In genomic region chr5:137833463-137833862, GRCh38 we compare ENCODE assay signal across 9 cellular contexts. TPM values are rescaled to one million over a fixed set of nuclear protein-coding genes. Genes with fewer than 3 reads are reported as not detected.
A peak's percentile ranks its signal among the peaks of the same experiment; 100 is the strongest.
DNase-seq lines count a peak whose midpoint lies in the region; ATAC-seq, FAIRE-seq and TF ChIP-seq lines count a peak whose summit lies in the region.
"Had no signal": no experiment of that assay in that cellular context is flagged by ENCODE, and none has a peak within 500 bp of the region (broad histone marks: within the 10 kb centered on the region; RNA-seq: fewer than 3 reads in every experiment).

No MANE protein-coding gene starts in this region.

- no peak overlapping the region for H3K4me3 Mint-ChIP-seq in Calu3 (ENCODE audit: low read depth, unreplicated experiment)

- H3K27ac Mint-ChIP-seq in Calu3 (ENCODE audit: unreplicated experiment), result peak overlapping the region; percentile 45

- H3K36me3 ChIP-seq in HUES64 (ENCODE audit: insufficient read depth, low read length) (no peaks in the 10 kb centered on the region), K562 (ENCODE audit: control insufficient read depth, insufficient read depth, low read length) (no peaks in the 10 kb centered on the region), mesenchymal stem cell (ENCODE audit: control insufficient read depth in 1 of 2, insufficient read depth in 2 of 2, low read depth in 1 of 2, low read length in 2 of 2) (no peaks in the 10 kb centered on the region)

- no peak overlapping the region for H2BK15ac ChIP-seq in mesenchymal stem cell (ENCODE audit: low read depth, poor library complexity, severe bottlenecking)

- H3K4me1 Mint-ChIP-seq in Calu3 (ENCODE audit: low read depth, unreplicated experiment), result peaks cover 41% of the 10 kb centered on the region

- BruUV-seq in Calu3 (replicated peaks; lab: Mats Ljungman, UMichigan) (no TSS peak), K562 (replicated peaks; lab: Mats Ljungman, UMichigan) (no TSS peak)

- H3K4me3 ChIP-seq in HUES64 (ENCODE audit: low read length), result no peak overlapping the region
- no peak overlapping the region for H3K4me3 ChIP-seq in K562
- H3K4me3 ChIP-seq in mesenchymal stem cell (ENCODE audit: insufficient read depth in 1 of 2, low read depth in 1 of 2, low read length in 2 of 2), result no peak overlapping the region

- H3K36me3 Mint-ChIP-seq in Calu3 (ENCODE audit: insufficient read depth, unreplicated experiment), result peaks cover 4% of the 10 kb centered on the region

- H3K79me2 ChIP-seq in K562 (ENCODE audit: control insufficient read depth, insufficient read depth, low read length), result no peaks in the 10 kb centered on the region

- no peak overlapping the region for H2BK12ac ChIP-seq in mesenchymal stem cell (ENCODE audit: low read length in 2 of 2)

- ATAC-seq in K562 (peak; percentile 42; the same call in 2 of the 3 replicates), GM19397 (IDR thresholded peaks at IDR 0.05; ENCODE audit: unreplicated experiment) (no peak), GM18498 (IDR thresholded peaks at IDR 0.05; ENCODE audit: unreplicated experiment) (no peak)
- ATAC-seq: left ventricle myocardium superior had no signal

- no peaks in the 10 kb centered on the region for H3K27me3 Mint-ChIP-seq in Calu3 (ENCODE audit: unreplicated experiment)

- WGBS in HUES64, result 90% methylated on average over 1 of the region's 1 CpG
- WGBS in K562 (ENCODE audit: insufficient coverage, low coverage, missing lambda C conversion rate), result 0% methylated on average over 1 of the region's 1 CpG
- no CpG with 5 or more reads among the region's 1 CpG for WGBS in mesenchymal stem cell

- H3K9ac ChIP-seq in HUES64 (ENCODE audit: low read depth, low read length), result no peak overlapping the region
- no peak overlapping the region for H3K9ac ChIP-seq in K562 (ENCODE audit: insufficient read depth in 1 of 2, low read depth in 2 of 2, low read length in 2 of 2)
- H3K9ac ChIP-seq in mesenchymal stem cell (ENCODE audit: low read length), result no peak overlapping the region

- in situ Hi-C loops in K562 (cut with MboI), result no loop called here

- no peak overlapping the region for H2BK120ac ChIP-seq in mesenchymal stem cell (ENCODE audit: low read depth, low read length)

- H4K91ac ChIP-seq in mesenchymal stem cell (ENCODE audit: low read length), result no peak overlapping the region

- CTCF ChIA-PET in Calu3 (lab: Charles Lee), result interaction anchor here (0.6 to 1.4 kb wide), 6 partner anchors 11 to 235 kb away, joined by 3 to 5 read pairs (median 4); partner anchors contain the start of gene HNRNPA0
- CTCF ChIA-PET in K562 (lab: Yijun Ruan, JAX; ENCODE audit: low intra/inter-chr PET ratio), result no interaction called here

- no peak overlapping the region for H2AFZ ChIP-seq in K562 (ENCODE audit: low read depth, low read length)
- H2AFZ ChIP-seq in mesenchymal stem cell (ENCODE audit: low read depth, low read length), result no peak overlapping the region

- no peak overlapping the region for H3K18ac ChIP-seq in mesenchymal stem cell (ENCODE audit: low read depth in 1 of 2, low read length in 2 of 2)

- no peak overlapping the region for H3K4ac ChIP-seq in mesenchymal stem cell (ENCODE audit: low read depth in 1 of 2, low read length in 2 of 2)

- intact Hi-C loops in Calu3 (cut with micrococcal nuclease; ENCODE audit: unreplicated experiment), result no loop called here
- intact Hi-C loops in K562 (cut with micrococcal nuclease), result no loop called here

- H3K9me3 Mint-ChIP-seq in Calu3 (ENCODE audit: low read depth, unreplicated experiment), result no peaks in the 10 kb centered on the region

- H4K20me1 ChIP-seq in K562 (replicated peaks; ENCODE audit: control insufficient read depth, insufficient read depth, low read length), result no peaks in the 10 kb centered on the region

- H3K9me1 ChIP-seq in K562 (ENCODE audit: control insufficient read depth, insufficient read depth, low read length), result no peaks in the 10 kb centered on the region

- no peaks in the 10 kb centered on the region for H3K9me3 ChIP-seq in HUES64 (ENCODE audit: insufficient read depth, low read depth, low read length)
- no peaks in the 10 kb centered on the region for H3K9me3 ChIP-seq in K562 (replicated peaks; ENCODE audit: control insufficient read depth, insufficient read depth, low read depth, low read length)
- H3K9me3 ChIP-seq in mesenchymal stem cell (ENCODE audit: control insufficient read depth, low read length), result no peaks in the 10 kb centered on the region

- H4K8ac ChIP-seq in mesenchymal stem cell (ENCODE audit: low read length), result no peak overlapping the region

- no peak for TF ChIP-seq RAD21 in K562 (CRISPR knock-in tag; conservative IDR thresholded peaks at IDR 0.05 in 1 of 2, IDR thresholded peaks at IDR 0.05 in 1 of 2)

- H3K14ac ChIP-seq in mesenchymal stem cell (ENCODE audit: low read length in 2 of 2), result no peak overlapping the region

- TF ChIP-seq CTCF in Calu3 (IDR thresholded peaks at IDR 0.05; ENCODE audit: unreplicated experiment) (no peak), K562 (IDR thresholded peaks at IDR 0.05 in 2 of 3, conservative IDR thresholded peaks at IDR 0.05 in 1 of 3; ENCODE audit: insufficient read depth in 2 of 3, low read depth in 1 of 3, low read length in 3 of 3) (no peak)

- TF ChIP-seq POLR2A in K562 (conservative IDR thresholded peaks at IDR 0.05), result no peak

- POLR2A ChIA-PET in K562 (lab: Yijun Ruan, JAX), result no interaction called here

- peak; percentile 46 for DNase-seq in Calu3
- DNase-seq in K562 (ENCODE audit: extremely low read depth in 1 of 4, low spot score in 3 of 4), result peak in 1 of 4 experiments; percentile 28
- DNase-seq in mesenchymal stem cell, result peak; percentile 50
- no peak for DNase-seq in stimulated activated naive CD4-positive, alpha-beta T cell treated with Interleukin-2 at 50 U/mL for 16 hours (lab: John Stamatoyannopoulos, UW)
- DNase-seq in stimulated activated CD8-positive, alpha-beta memory T cell treated with anti-CD3 and anti-CD28 coated beads, Interleukin-4, amount 100 ng/mL, for 48 hours, result no peak
- DNase-seq: left ventricle myocardium superior had no signal

- H3K4me1 ChIP-seq in HUES64 (ENCODE audit: insufficient read depth, low read length) (peaks cover 32% of the 10 kb centered on the region), K562 (replicated peaks in 1 of 2; ENCODE audit: control insufficient read depth in 2 of 2, insufficient read depth in 2 of 2, low read length in 2 of 2) (no peaks in the 10 kb centered on the region; a peak in 1 of 5 replicates), mesenchymal stem cell (ENCODE audit: control insufficient read depth, insufficient read depth, low read depth, low read length) (peaks cover 2% of the 10 kb centered on the region)

- peak overlapping the region; percentile 27 for H3K27ac ChIP-seq in HUES64 (ENCODE audit: low read depth, low read length)
- no peak overlapping the region for H3K27ac ChIP-seq in K562 (ENCODE audit: extremely low read depth, low read depth, low read length)
- peak overlapping the region; percentile 34 for H3K27ac ChIP-seq in mesenchymal stem cell (ENCODE audit: low read length, poor library complexity, severe bottlenecking)

- H3K27me3 ChIP-seq in HUES64 (ENCODE audit: insufficient read depth, low read length) (no peaks in the 10 kb centered on the region), K562 (ENCODE audit: control insufficient read depth in 2 of 2, insufficient read depth in 2 of 2, low read length in 2 of 2) (peaks cover 3 to 9% of the 10 kb centered on the region in 2 experiments; a peak in 2 of 5 replicates), mesenchymal stem cell (ENCODE audit: control insufficient read depth in 1 of 2, insufficient read depth in 1 of 2, low read length in 2 of 2) (no peaks in the 10 kb centered on the region)

- H2BK5ac ChIP-seq in mesenchymal stem cell (ENCODE audit: low read depth, low read length, poor library complexity, severe bottlenecking), result no peak overlapping the region

- no peak overlapping the region for H3K4me2 ChIP-seq in K562 (ENCODE audit: insufficient read depth, low read length)
- H3K4me2 ChIP-seq in mesenchymal stem cell (ENCODE audit: low read length, poor library complexity, severe bottlenecking), result no peak overlapping the region

- no peak overlapping the region for H3K23ac ChIP-seq in mesenchymal stem cell (ENCODE audit: low read length in 2 of 2)

- TF ChIP-seq EP300 in K562 (IDR thresholded peaks at IDR 0.05; ENCODE audit: low read length), result peak; percentile 36; the same call in 1 of the 2 replicates

- H3K79me1 ChIP-seq in mesenchymal stem cell (replicated peaks; ENCODE audit: low read length, poor library complexity, severe bottlenecking), result no peaks in the 10 kb centered on the region

- peak; percentile 48 for FAIRE-seq in K562 (lab: Jason Lieb, UNC)

- H2AK5ac ChIP-seq in mesenchymal stem cell (ENCODE audit: low read length, severe bottlenecking), result no peak overlapping the region

RNA-seq across cellular contexts. Expression of gene MYOT, which starts 34.2 kb away (rescaled TPM):
- total RNA-seq in Calu3 (2022) (not detected in 2 replicates), K562 (2014; rRNA removed) (not detected in 2 replicates), K562 (2014; rRNA removed; fragmentation: Illumina TruSeq; extraction: Trizol) (not detected in 2 replicates), K562 (2015; rRNA removed; fragmentation: Illumina TruSeq; extraction: Trizol) (not detected in 2 replicates), K562 (2021) (not detected in 2 replicates)
- polyA plus RNA-seq in HUES64 (2013, experiment 1 of 2), result not detected
- polyA plus RNA-seq in HUES64 (2013, experiment 2 of 2), result not detected
- not detected in 2 replicates for total RNA-seq in K562 (2011; cell fraction: chromatin; rRNA removed; ENCODE audit: low replicate concordance)
- total RNA-seq in K562 (2011; cell fraction: nucleolus; rRNA removed), result not detected in 2 replicates
- total RNA-seq in K562 (2011; cell fraction: nucleoplasm; rRNA removed), result not detected in 2 replicates
- polyA plus RNA-seq in K562 (2011; rRNA removed) (not detected in 2 replicates), K562 (2014; fragmentation: Illumina TruSeq; extraction: Trizol) (not detected in 2 replicates), K562 (2014; fragmentation: Nextera tagmentation; extraction: Ambion mirVana) (under 1 TPM; 0.24 to 0.38 TPM), K562 (2014; rRNA removed) (not detected in 2 replicates)
- polyA plus RNA-seq in K562 (2011; cell fraction: cytosol; rRNA removed), result not detected in 2 replicates
- not detected in 2 replicates for polyA plus RNA-seq in K562 (2011; cell fraction: nucleus; rRNA removed)
- 0.12 and 0.75 TPM in 2 replicates for polyA plus RNA-seq in K562 (2012)
- not detected in 2 replicates for polyA minus RNA-seq in K562 (2011; rRNA and poly(A)+ RNA removed)
- not detected in 2 replicates for polyA minus RNA-seq in K562 (2011; cell fraction: cytosol; rRNA and poly(A)+ RNA removed)
- polyA minus RNA-seq in K562 (2011; cell fraction: nucleus; rRNA and poly(A)+ RNA removed), result not detected in 2 replicates
- polyA plus RNA-seq in mesenchymal stem cell (2013, experiment 1 of 2), result not detected
- polyA plus RNA-seq in mesenchymal stem cell (2013, experiment 2 of 2), result not detected

RNA-seq across cellular contexts. Expression of gene PKD2L2, which starts 55.8 kb away (rescaled TPM):
- total RNA-seq in Calu3 (2022) (not detected in 2 replicates), K562 (2014; rRNA removed) (0.29 TPM in 1 of 2 replicates, not detected in the other), K562 (2014; rRNA removed; fragmentation: Illumina TruSeq; extraction: Trizol) (not detected in 2 replicates), K562 (2015; rRNA removed; fragmentation: Illumina TruSeq; extraction: Trizol) (0.25 TPM in 1 of 2 replicates, not detected in the other), K562 (2021) (not detected in 2 replicates)
- not detected for polyA plus RNA-seq in HUES64 (2013, experiment 1 of 2)
- polyA plus RNA-seq in HUES64 (2013, experiment 2 of 2), result not detected
- 0.53 TPM in 1 of 2 replicates, not detected in the other for total RNA-seq in K562 (2011; cell fraction: chromatin; rRNA removed; ENCODE audit: low replicate concordance)
- 0.50 TPM in 1 of 2 replicates, not detected in the other for total RNA-seq in K562 (2011; cell fraction: nucleolus; rRNA removed)
- total RNA-seq in K562 (2011; cell fraction: nucleoplasm; rRNA removed), result 0.92 TPM in 1 of 2 replicates, not detected in the other
- polyA plus RNA-seq in K562 (2011; rRNA removed) (0.05 and 0.11 TPM in 2 replicates), K562 (2014; fragmentation: Illumina TruSeq; extraction: Trizol) (not detected in 2 replicates), K562 (2014; fragmentation: Nextera tagmentation; extraction: Ambion mirVana) (under 1 TPM; 0.08 to 0.11 TPM), K562 (2014; rRNA removed) (not detected in 2 replicates)
- 0.21 TPM in 1 of 2 replicates, not detected in the other for polyA plus RNA-seq in K562 (2011; cell fraction: cytosol; rRNA removed)
- polyA plus RNA-seq in K562 (2011; cell fraction: nucleus; rRNA removed), result not detected in 2 replicates
- 0.08 and 0.26 TPM in 2 replicates for polyA plus RNA-seq in K562 (2012)
- polyA minus RNA-seq in K562 (2011; rRNA and poly(A)+ RNA removed), result not detected in 2 replicates
- not detected in 2 replicates for polyA minus RNA-seq in K562 (2011; cell fraction: cytosol; rRNA and poly(A)+ RNA removed)
- 0.89 TPM in 1 of 2 replicates, not detected in the other for polyA minus RNA-seq in K562 (2011; cell fraction: nucleus; rRNA and poly(A)+ RNA removed)
- not detected for polyA plus RNA-seq in mesenchymal stem cell (2013, experiment 1 of 2)
- not detected for polyA plus RNA-seq in mesenchymal stem cell (2013, experiment 2 of 2)

Comparison
In these comparisons a context has a peak if more than half of its experiments do, and no peak if none do; other contexts are left out.
1. DNase-seq: peak in Calu3 (single experiment) and mesenchymal stem cell (single experiment); none in stimulated activated naive CD4-positive, alpha-beta T cell treated with Interleukin-2 at 50 U/mL for 16 hours (single experiment) and stimulated activated CD8-positive, alpha-beta memory T cell treated with anti-CD3 and anti-CD28 coated beads, Interleukin-4, amount 100 ng/mL, for 48 hours (single experiment).